Comparison of ENCODE assay signal across 8 cellular contexts in the genomic region with DNA sequence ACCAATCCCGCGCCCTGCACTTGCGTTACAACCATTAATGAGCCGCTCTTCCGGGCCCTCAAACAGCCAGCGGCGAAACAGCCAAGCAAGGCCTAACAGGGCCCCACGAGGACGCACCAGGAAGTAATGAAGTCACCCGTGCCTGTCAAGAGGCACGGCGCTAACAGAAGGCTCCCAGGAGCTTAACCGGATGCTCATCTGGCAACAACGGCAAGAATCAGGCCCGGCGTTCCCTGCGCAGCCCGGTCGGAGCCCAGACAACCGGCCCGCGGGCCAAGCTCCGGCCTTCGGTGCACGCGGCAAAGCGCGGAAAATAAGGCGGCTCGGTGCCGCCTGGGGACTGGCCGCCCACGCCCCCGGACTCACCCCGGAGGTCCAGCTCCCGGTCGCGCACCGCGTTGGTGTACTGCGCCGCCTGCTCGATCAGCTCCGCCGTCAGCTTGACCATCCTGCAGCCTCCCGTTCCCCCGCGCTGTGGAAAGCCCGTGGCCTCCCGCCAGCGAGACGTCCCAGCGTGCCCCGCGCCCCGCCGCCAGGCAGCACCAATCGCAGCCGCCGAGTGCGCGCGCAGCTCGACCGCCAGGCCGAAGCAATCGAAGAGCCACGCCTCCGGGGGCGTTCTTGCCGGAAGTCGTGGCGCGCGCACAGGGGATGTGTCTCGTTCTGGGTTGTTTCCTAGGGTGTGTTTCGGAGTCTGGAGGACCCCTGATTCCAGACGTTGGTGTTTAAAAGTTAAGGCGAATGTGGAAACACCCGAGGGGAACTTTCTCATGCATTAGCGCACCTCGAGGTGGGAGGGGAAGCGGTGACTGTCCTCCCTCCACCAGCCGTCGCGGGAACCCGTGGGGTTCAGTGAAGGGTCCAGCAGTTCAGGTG. TPM values are rescaled to one million over a fixed set of nuclear protein-coding genes. Genes with fewer than 3 reads are reported as not detected.
DNase-seq lines count a peak whose midpoint lies in the region; ATAC-seq and TF ChIP-seq lines count a peak whose summit lies in the region.

A gene (minus strand): TSS at position 518 of the 876 bp plus-strand sequence. CDS start 70 bp downstream, at position 448.

- in situ Hi-C loops in GM13977 (cut with MboI; ENCODE audit: low pct_unique_long_range_greater_than_20kb, low sequenced_read_pairs, unreplicated experiment), result loop anchor here (5.0 to 10.0 kb wide), 2 partner anchors 200 to 347 kb away; no protein-coding TSS in a partner anchor

- ATAC-seq in HG02870 (IDR thresholded peaks at IDR 0.05; ENCODE audit: unreplicated experiment), result peak; percentile 68
- peak; percentile 93 to 96 (median 94) for ATAC-seq in heart right ventricle
- ATAC-seq in upper lobe of left lung (ENCODE audit: low FRiP score in 2 of 2), result peak; percentile 97 to 98

- TF ChIP-seq POLR2A in adrenal gland (IDR thresholded peaks at IDR 0.05) (peak; percentile 76 to 81), upper lobe of left lung (IDR thresholded peaks at IDR 0.05) (peak; percentile 11 to 94 (median 81))

- H3K4me3 ChIP-seq in adrenal gland (peak within 1 kb of the TSS; percentile 57 to 86 (median 70)), heart right ventricle (peak within 1 kb of the TSS; percentile 58 to 99 (median 91)), upper lobe of left lung (peak within 1 kb of the TSS; percentile 79 to 100 (median 88))

- TF ChIP-seq EP300 in upper lobe of left lung (IDR thresholded peaks at IDR 0.05), result peak in 1 of 4 donors; percentile 63

- no peaks in the 10 kb centered on the region for H3K9me3 ChIP-seq in adrenal gland (replicated peaks in 1 of 3)
- H3K9me3 ChIP-seq in heart right ventricle, result no peaks in the 10 kb centered on the region
- no peaks in the 10 kb centered on the region for H3K9me3 ChIP-seq in upper lobe of left lung

- peak within 1 kb of the TSS; percentile 75 to 96 (median 92) for H3K27ac ChIP-seq in adrenal gland
- H3K27ac ChIP-seq in heart right ventricle, result peak within 1 kb of the TSS; percentile 90 to 99 (median 96)
- H3K27ac ChIP-seq in upper lobe of left lung, result peak within 1 kb of the TSS; percentile 94 to 97 (median 96)

- TF ChIP-seq CTCF in GM13977 (IDR thresholded peaks at IDR 0.05; ENCODE audit: extremely low read depth, insufficient read depth, missing control alignments) (no peak), adrenal gland (IDR thresholded peaks at IDR 0.05) (no peak), heart right ventricle (IDR thresholded peaks at IDR 0.05) (no peak), upper lobe of left lung (IDR thresholded peaks at IDR 0.05) (peak in 3 of 6 experiments; percentile 11 to 50 (median 11))

- WGBS in adrenal gland, 4 donors, result 0 to 1% (median 0%) methylated on average over 17 to 87 of the region's 87 CpGs
- WGBS in heart right ventricle, 2 donors, result 0 to 1% methylated on average over 87 of the region's 87 CpGs
- 0 to 2% methylated on average over 15 to 38 of the region's 87 CpGs for WGBS in upper lobe of left lung, 2 donors

- no peaks in the 10 kb centered on the region for H3K27me3 ChIP-seq in adrenal gland
- no peaks in the 10 kb centered on the region for H3K27me3 ChIP-seq in heart right ventricle
- no peaks in the 10 kb centered on the region for H3K27me3 ChIP-seq in upper lobe of left lung

- intact Hi-C loops in adrenal gland (cut with DNase I), result loop anchor here in 1 of 2 donors (5.0 kb wide), 1 partner anchor 347 kb away; no protein-coding TSS in a partner anchor
- intact Hi-C loops in heart right ventricle (cut with DNase I), result loop anchor here in 6 of 10 donors (5.0 to 10.0 kb wide), 5 partner anchors 70 to 357 kb away; a partner anchor contains a TSS
- intact Hi-C loops in posterior vena cava (cut with DNase I), result loop anchor here (5.0 kb wide), 3 partner anchors 342 to 357 kb away; a partner anchor contains a TSS

- DNase-seq in GM13977 (ENCODE audit: low spot score) (peak; percentile 97), NCI-H146 treated with DMSO at 0.1 percent for 48 hours (lab: John Stamatoyannopoulos, UW; ENCODE audit: unreplicated experiment) (peak; percentile 86), T-helper 1 cell (peak; percentile 95 to 99 (median 96)), adrenal gland (peak; percentile 97 to 99 (median 98)), heart right ventricle (peak; percentile 97 to 99), posterior vena cava (ENCODE audit: low spot score) (peak; percentile 100), upper lobe of left lung (peak; percentile 99 to 100)

- H3K36me3 ChIP-seq in adrenal gland (replicated peaks in 1 of 2), result no peaks in the 10 kb centered on the region
- peaks cover 0 to 29% (median 11%) of the 10 kb centered on the region in 9 donors for H3K36me3 ChIP-seq in heart right ventricle
- peaks cover 0 to 15% (median 2%) of the 10 kb centered on the region in 4 donors for H3K36me3 ChIP-seq in upper lobe of left lung

- peaks cover 19 to 28% of the 10 kb centered on the region in 2 donors for H3K4me1 ChIP-seq in adrenal gland (replicated peaks in 1 of 2)
- peaks cover 0 to 43% (median 34%) of the 10 kb centered on the region in 9 donors for H3K4me1 ChIP-seq in heart right ventricle
- H3K4me1 ChIP-seq in upper lobe of left lung, result peaks cover 24 to 31% (median 27%) of the 10 kb centered on the region in 4 donors

RNA-seq across cellular contexts. Expression of the gene that starts here (rescaled TPM):
- total RNA-seq in adrenal gland (10 to 100 TPM; 16.0 to 58.6 (median 27.1) TPM), heart right ventricle (10 to 100 TPM; 23.8 to 36.3 (median 29.9) TPM), posterior vena cava (10 to 100 TPM; 33.6 to 38.2 TPM), upper lobe of left lung (10 to 100 TPM; 32.1 to 53.4 (median 40.2) TPM)
- polyA plus RNA-seq in adrenal gland (10 to 100 TPM; 29.3 to 65.0 (median 44.4) TPM), heart right ventricle (10 to 100 TPM; 25.0 to 51.4 TPM)

Comparison
In these comparisons a context has a peak if more than half of its experiments do, and no peak if none do; other contexts are left out.
1. Peak in every context shown above with its lines: DNase-seq, ATAC-seq, H3K4me3 ChIP-seq and H3K27ac ChIP-seq.